9 cellular contexts compared by ENCODE assay signal in the genomic region with DNA sequence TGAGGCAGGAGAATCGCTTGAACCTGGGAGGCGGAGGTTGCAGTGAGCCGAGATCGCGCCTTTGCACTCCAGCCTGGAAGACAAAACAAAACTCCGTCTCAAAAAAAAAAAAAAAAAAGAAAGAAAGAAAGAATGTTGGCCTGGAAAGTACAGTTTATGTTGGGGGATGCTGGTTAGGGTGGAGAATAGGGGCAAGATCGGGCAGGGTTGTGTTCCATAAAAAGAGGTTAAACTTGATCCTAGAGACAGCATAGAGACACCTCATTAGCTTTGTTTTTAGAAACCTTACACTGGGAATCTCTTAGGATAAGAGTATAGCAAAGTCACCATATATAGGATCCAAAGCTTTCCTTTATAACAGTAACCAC. TPM values are rescaled to one million over a fixed set of nuclear protein-coding genes. Genes with fewer than 3 reads are reported as not detected.
DNase-seq lines count a peak whose midpoint lies in the region; ATAC-seq and TF ChIP-seq lines count a peak whose summit lies in the region.
"Had no signal": no experiment of that assay in that cellular context is flagged by ENCODE, and none has a peak within 500 bp of the region (broad histone marks: within the 10 kb centered on the region; RNA-seq: fewer than 3 reads in every experiment).

No MANE protein-coding gene starts in this region.

- intact Hi-C loops in activated naive CD4-positive, alpha-beta T cell treated with anti-CD3 and anti-CD28 coated beads for 36 hours (cut with micrococcal nuclease) = loop anchor here (5.0 kb wide), 1 partner anchor 588 kb away; no protein-coding TSS in a partner anchor
- intact Hi-C loops in body of pancreas (cut with DNase I) = no loop called here

- H3K36me3 ChIP-seq in body of pancreas (replicated peaks in 1 of 2; ENCODE audit: insufficient read depth in 1 of 2, low read depth in 2 of 2) (peaks cover 0 to 6% of the 10 kb centered on the region in 2 donors), mucosa of rectum (ENCODE audit: control insufficient read depth in 2 of 2, insufficient read depth in 2 of 2, low read length in 2 of 2) (peaks cover 12 to 20% of the 10 kb centered on the region in 2 donors), tibial nerve (peaks cover 4 to 18% (median 7%) of the 10 kb centered on the region in 3 donors)

- H3K9me3 Mint-ChIP-seq in activated naive CD4-positive, alpha-beta T cell treated with anti-CD3 and anti-CD28 coated beads for 36 hours = no peaks in the 10 kb centered on the region

- TF ChIP-seq EP300 in tibial nerve (IDR thresholded peaks at IDR 0.05) = no peak

- H3K9me3 ChIP-seq in body of pancreas = no peaks in the 10 kb centered on the region
- H3K9me3 ChIP-seq in mucosa of rectum (ENCODE audit: control insufficient read depth in 2 of 2, low read length in 2 of 2) = no peaks in the 10 kb centered on the region
- H3K9me3 ChIP-seq in tibial nerve = no peaks in the 10 kb centered on the region

- TF ChIP-seq CTCF in body of pancreas (IDR thresholded peaks at IDR 0.05) (no peak), tibial nerve (IDR thresholded peaks at IDR 0.05) (no peak)

- H3K4me3 ChIP-seq in body of pancreas = no peak overlapping the region
- no peak overlapping the region for H3K4me3 ChIP-seq in mucosa of rectum (ENCODE audit: low read length in 2 of 2)
- no peak overlapping the region for H3K4me3 ChIP-seq in tibial nerve

- peaks cover 66% of the 10 kb centered on the region for H3K4me1 Mint-ChIP-seq in activated naive CD4-positive, alpha-beta T cell treated with anti-CD3 and anti-CD28 coated beads for 36 hours (ENCODE audit: low read depth)

- peaks cover 75% of the 10 kb centered on the region for H3K4me1 ChIP-seq in body of pancreas
- H3K4me1 ChIP-seq in mucosa of rectum (ENCODE audit: control insufficient read depth in 2 of 2, insufficient read depth in 2 of 2, low read length in 2 of 2) = peaks cover 42 to 58% of the 10 kb centered on the region in 2 donors
- peaks cover 9 to 76% (median 66%) of the 10 kb centered on the region in 4 donors for H3K4me1 ChIP-seq in tibial nerve

- peak overlapping the region; percentile 93 for H3K27ac Mint-ChIP-seq in activated naive CD4-positive, alpha-beta T cell treated with anti-CD3 and anti-CD28 coated beads for 36 hours

- H3K9ac ChIP-seq in mucosa of rectum (ENCODE audit: low read depth in 1 of 2, low read length in 2 of 2) = no peak overlapping the region

- no peak for ATAC-seq in body of pancreas
- no peak for ATAC-seq in HG02852 (IDR thresholded peaks at IDR 0.05; ENCODE audit: unreplicated experiment)

- H3K27ac ChIP-seq in body of pancreas (peak overlapping the region in 3 of 4 donors; percentile 98 to 99 (median 99)), mucosa of rectum (ENCODE audit: low read depth in 2 of 2, low read length in 2 of 2) (peak overlapping the region; percentile 13 to 100), tibial nerve (peak overlapping the region; percentile 99 to 100 (median 100))

- DNase-seq in activated naive CD4-positive, alpha-beta T cell treated with anti-CD3 and anti-CD28 coated beads for 36 hours = no peak
- DNase-seq in activated naive CD4-positive, alpha-beta T cell treated with Interleukin-2 at 50 U/mL for 16 hours = no peak
- DNase-seq in body of pancreas (no peak), tibial nerve (ENCODE audit: low spot score in 2 of 2) (no peak), NCI-H82 (lab: John Stamatoyannopoulos, UW) (no peak)
- no peak for DNase-seq in stimulated activated naive CD4-positive, alpha-beta T cell treated with Interleukin-2 at 50 U/mL for 16 hours (lab: John Stamatoyannopoulos, UW)

- no peaks in the 10 kb centered on the region for H3K27me3 Mint-ChIP-seq in activated naive CD4-positive, alpha-beta T cell treated with anti-CD3 and anti-CD28 coated beads for 36 hours (ENCODE audit: low read depth)

- H3K4me3 Mint-ChIP-seq in activated naive CD4-positive, alpha-beta T cell treated with anti-CD3 and anti-CD28 coated beads for 36 hours = peak overlapping the region; percentile 93

- CTCF ChIA-PET in activated naive CD4-positive, alpha-beta T cell treated with anti-CD3 and anti-CD28 coated beads for 36 hours (lab: Charles Lee) = interaction anchor here (0.6 to 4.0 kb wide), 6 partner anchors 22 to 231 kb away, joined by 3 to 32 read pairs (median 7); no protein-coding TSS in a partner anchor

- H3K36me3 Mint-ChIP-seq in activated naive CD4-positive, alpha-beta T cell treated with anti-CD3 and anti-CD28 coated beads for 36 hours (ENCODE audit: low read depth) = peaks cover 32% of the 10 kb centered on the region

- WGBS in body of pancreas, 2 donors = 92 to 94% methylated on average over 7 of the region's 7 CpGs
- 60 to 69% methylated on average over 7 of the region's 7 CpGs for WGBS in tibial nerve, 2 donors

- TF ChIP-seq POLR2A in body of pancreas (IDR thresholded peaks at IDR 0.05) (no peak), tibial nerve (IDR thresholded peaks at IDR 0.05) (no peak)

- H3K27me3 ChIP-seq in body of pancreas = no peaks in the 10 kb centered on the region
- no peaks in the 10 kb centered on the region for H3K27me3 ChIP-seq in mucosa of rectum (ENCODE audit: control insufficient read depth in 2 of 2, insufficient read depth in 2 of 2, low read length in 2 of 2)
- H3K27me3 ChIP-seq in tibial nerve = no peaks in the 10 kb centered on the region

RNA-seq across cellular contexts. Expression of gene FTH1, which starts 1.9 kb away (rescaled TPM):
- 1,000 to 10,000 TPM; 1,302 to 1,352 TPM for total RNA-seq in activated naive CD4-positive, alpha-beta T cell treated with anti-CD3 and anti-CD28 coated beads for 36 hours
- total RNA-seq in body of pancreas (1,000 to 10,000 TPM; 1,333 to 1,363 TPM), tibial nerve (1,000 to 10,000 TPM; 3,872 to 5,003 (median 4,779) TPM)

RNA-seq across cellular contexts. Expression of gene BEST1, which starts 19.2 kb away (rescaled TPM):
- total RNA-seq in activated naive CD4-positive, alpha-beta T cell treated with anti-CD3 and anti-CD28 coated beads for 36 hours = under 1 TPM; 0.45 to 0.49 TPM
- 1 to 10 TPM; 1.6 to 2.6 TPM for total RNA-seq in body of pancreas
- 10 to 100 TPM; 33.2 to 53.2 (median 45.7) TPM for total RNA-seq in tibial nerve
- total RNA-seq: activated CD8-positive, alpha-beta memory T cell treated with anti-CD3 and anti-CD28 coated beads for 36 hours had no signal

RNA-seq across cellular contexts. Expression of gene RAB3IL1, which starts 52.0 kb away (rescaled TPM):
- total RNA-seq in activated naive CD4-positive, alpha-beta T cell treated with anti-CD3 and anti-CD28 coated beads for 36 hours = under 1 TPM; 0.52 to 0.74 TPM
- total RNA-seq in body of pancreas (10 to 100 TPM in 1 of 2 donors, 1 to 10 TPM in 1; 5.4 to 11.5 TPM), tibial nerve (100 to 1,000 TPM in 1 of 4 donors, 10 to 100 TPM in 3; 58.8 to 127 (median 71.1) TPM)
- total RNA-seq: activated CD8-positive, alpha-beta memory T cell treated with anti-CD3 and anti-CD28 coated beads for 36 hours had no signal

Comparison
In these comparisons a context has a peak if more than half of its experiments do, and no peak if none do; other contexts are left out.
1. RNA of gene BEST1, which starts 19.2 kb away (total RNA-seq): 33.2 to 53.2 TPM in tibial nerve; 1.6 to 2.6 TPM in body of pancreas and 0.45 to 0.49 TPM in activated naive CD4-positive, alpha-beta T cell treated with anti-CD3 and anti-CD28 coated beads for 36 hours; every median in the first group is over 4 times any median in the second.
2. RNA of gene RAB3IL1, which starts 52.0 kb away (total RNA-seq): 58.8 to 127 TPM in tibial nerve; 5.4 to 11.5 TPM in body of pancreas and 0.52 to 0.74 TPM in activated naive CD4-positive, alpha-beta T cell treated with anti-CD3 and anti-CD28 coated beads for 36 hours; every median in the first group is over 4 times any median in the second.
3. Peak in every context shown above with its lines, with median percentiles within 50 percentile points of each other: H3K27ac ChIP-seq.